Comparison of ENCODE assay signal across 1 cellular context in the genomic region with DNA sequence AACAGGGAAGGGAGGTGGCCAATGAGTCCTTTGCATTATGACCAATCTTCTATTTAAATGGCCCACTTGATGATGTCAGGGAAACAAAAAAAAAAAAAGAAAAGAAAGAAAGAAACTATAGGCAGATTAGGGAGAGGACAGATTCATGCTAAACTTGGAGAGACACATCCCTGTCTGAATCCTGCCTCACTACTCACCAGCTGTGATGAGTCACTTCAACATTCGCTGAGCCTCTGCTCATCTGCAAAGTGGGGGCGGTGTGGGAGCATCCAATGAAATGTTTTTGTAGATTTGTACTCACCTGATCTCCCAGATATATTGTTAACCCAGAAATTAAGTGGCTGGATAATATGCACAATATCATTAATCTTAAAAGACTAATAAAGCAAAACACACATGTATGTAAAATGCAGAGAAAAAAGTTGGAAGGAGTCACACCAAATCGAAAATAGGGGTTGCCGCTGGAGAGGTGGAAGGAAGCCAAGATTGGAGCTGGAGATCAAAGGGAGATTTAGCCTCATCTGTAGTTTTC.
TF ChIP-seq lines count a peak whose summit lies in the region.

No MANE protein-coding gene starts in this region.

TF ChIP-seq in K562, 482 proteins besides CTCF, POLR2A, EP300 and RAD21 (continues in another document):
- TF ChIP-seq SMARCC2 (IDR thresholded peaks at IDR 0.05; ENCODE audit: low read depth): peak; percentile 35; the same call in 1 of the 2 replicates
- TF ChIP-seq TAF9B (IDR thresholded peaks at IDR 0.05; ENCODE audit: partially characterized antibody): peak; percentile 58
- peak; percentile 94 for TF ChIP-seq JUND (IDR thresholded peaks at IDR 0.05; ENCODE audit: borderline replicate concordance, low read depth, low read length)
- peak; percentile 93; the same call in 2 of the 3 replicates for TF ChIP-seq JUND (tag; IDR thresholded peaks at IDR 0.05; ENCODE audit: borderline replicate concordance, low read depth, low read length)
- TF ChIP-seq HDAC1 (IDR thresholded peaks at IDR 0.05): 0 out of 4 replicates have a peak, but pooled peaks of 1 of the 2 experiments have one; percentile 37
- TF ChIP-seq, protein P1, sequence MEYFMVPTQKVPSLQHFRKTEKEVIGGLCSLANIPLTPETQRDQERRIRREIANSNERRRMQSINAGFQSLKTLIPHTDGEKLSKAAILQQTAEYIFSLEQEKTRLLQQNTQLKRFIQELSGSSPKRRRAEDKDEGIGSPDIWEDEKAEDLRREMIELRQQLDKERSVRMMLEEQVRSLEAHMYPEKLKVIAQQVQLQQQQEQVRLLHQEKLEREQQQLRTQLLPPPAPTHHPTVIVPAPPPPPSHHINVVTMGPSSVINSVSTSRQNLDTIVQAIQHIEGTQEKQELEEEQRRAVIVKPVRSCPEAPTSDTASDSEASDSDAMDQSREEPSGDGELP (CRISPR knock-in tag; IDR thresholded peaks at IDR 0.05; ENCODE audit: borderline replicate concordance): peak; percentile 74
- TF ChIP-seq CBX3 (IDR thresholded peaks at IDR 0.05; ENCODE audit: borderline replicate concordance in 1 of 2, low read length in 2 of 2): 0 out of 3 replicates have a peak, but pooled peaks of 1 of the 2 experiments have one; percentile 45
- peak; percentile 86 for TF ChIP-seq JUN (IDR thresholded peaks at IDR 0.05; ENCODE audit: borderline replicate concordance, low read depth, low read length)
- no peak for TF ChIP-seq JUN (CRISPR knock-in tag; IDR thresholded peaks at IDR 0.05; ENCODE audit: borderline replicate concordance)
- TF ChIP-seq, protein P2, sequence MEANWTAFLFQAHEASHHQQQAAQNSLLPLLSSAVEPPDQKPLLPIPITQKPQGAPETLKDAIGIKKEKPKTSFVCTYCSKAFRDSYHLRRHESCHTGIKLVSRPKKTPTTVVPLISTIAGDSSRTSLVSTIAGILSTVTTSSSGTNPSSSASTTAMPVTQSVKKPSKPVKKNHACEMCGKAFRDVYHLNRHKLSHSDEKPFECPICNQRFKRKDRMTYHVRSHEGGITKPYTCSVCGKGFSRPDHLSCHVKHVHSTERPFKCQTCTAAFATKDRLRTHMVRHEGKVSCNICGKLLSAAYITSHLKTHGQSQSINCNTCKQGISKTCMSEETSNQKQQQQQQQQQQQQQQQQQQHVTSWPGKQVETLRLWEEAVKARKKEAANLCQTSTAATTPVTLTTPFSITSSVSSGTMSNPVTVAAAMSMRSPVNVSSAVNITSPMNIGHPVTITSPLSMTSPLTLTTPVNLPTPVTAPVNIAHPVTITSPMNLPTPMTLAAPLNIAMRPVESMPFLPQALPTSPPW (CRISPR knock-in tag; IDR thresholded peaks at IDR 0.05): peak; percentile 52
- TF ChIP-seq, protein P3, sequence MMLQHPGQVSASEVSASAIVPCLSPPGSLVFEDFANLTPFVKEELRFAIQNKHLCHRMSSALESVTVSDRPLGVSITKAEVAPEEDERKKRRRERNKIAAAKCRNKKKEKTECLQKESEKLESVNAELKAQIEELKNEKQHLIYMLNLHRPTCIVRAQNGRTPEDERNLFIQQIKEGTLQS (IDR thresholded peaks at IDR 0.05): peak; percentile 92
- TF ChIP-seq, protein P3 (CRISPR knock-in tag; conservative IDR thresholded peaks at IDR 0.05): no peak
- TF ChIP-seq CTBP1 (IDR thresholded peaks at IDR 0.05; ENCODE audit: borderline replicate concordance): 0 out of 2 replicates have a peak, but pooled peaks have one; percentile 50
- TF ChIP-seq C11orf30 (IDR thresholded peaks at IDR 0.05; ENCODE audit: low read depth): 0 out of 2 replicates have a peak, but pooled peaks have one; percentile 10
- TF ChIP-seq DACH1 (IDR thresholded peaks at IDR 0.05; ENCODE audit: partially characterized antibody): peak; percentile 80
- TF ChIP-seq ZNF316 (IDR thresholded peaks at IDR 0.05): no peak
- TF ChIP-seq ATF1 (CRISPR knock-in tag; IDR thresholded peaks at IDR 0.05): no peak
- 0 out of 2 replicates have a peak, but pooled peaks have one; percentile 32 for TF ChIP-seq ATF1 (tag; IDR thresholded peaks at IDR 0.05)
- TF ChIP-seq DPF2 (IDR thresholded peaks at IDR 0.05): peak; percentile 77
- TF ChIP-seq, protein P4, sequence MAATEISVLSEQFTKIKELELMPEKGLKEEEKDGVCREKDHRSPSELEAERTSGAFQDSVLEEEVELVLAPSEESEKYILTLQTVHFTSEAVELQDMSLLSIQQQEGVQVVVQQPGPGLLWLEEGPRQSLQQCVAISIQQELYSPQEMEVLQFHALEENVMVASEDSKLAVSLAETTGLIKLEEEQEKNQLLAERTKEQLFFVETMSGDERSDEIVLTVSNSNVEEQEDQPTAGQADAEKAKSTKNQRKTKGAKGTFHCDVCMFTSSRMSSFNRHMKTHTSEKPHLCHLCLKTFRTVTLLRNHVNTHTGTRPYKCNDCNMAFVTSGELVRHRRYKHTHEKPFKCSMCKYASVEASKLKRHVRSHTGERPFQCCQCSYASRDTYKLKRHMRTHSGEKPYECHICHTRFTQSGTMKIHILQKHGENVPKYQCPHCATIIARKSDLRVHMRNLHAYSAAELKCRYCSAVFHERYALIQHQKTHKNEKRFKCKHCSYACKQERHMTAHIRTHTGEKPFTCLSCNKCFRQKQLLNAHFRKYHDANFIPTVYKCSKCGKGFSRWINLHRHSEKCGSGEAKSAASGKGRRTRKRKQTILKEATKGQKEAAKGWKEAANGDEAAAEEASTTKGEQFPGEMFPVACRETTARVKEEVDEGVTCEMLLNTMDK (IDR thresholded peaks at IDR 0.05; ENCODE audit: borderline replicate concordance, insufficient read depth, low read depth, low read length, poor library complexity, severe bottlenecking): no peak
- TF ChIP-seq MECOM (CRISPR knock-in tag; IDR thresholded peaks at IDR 0.05): 0 out of 2 replicates have a peak, but pooled peaks have one; percentile 53
- TF ChIP-seq KDM1A (IDR thresholded peaks at IDR 0.05): peak in 1 of 2 experiments; percentile 39; a peak in 1 of 4 replicates
- peak; percentile 60 for TF ChIP-seq ARID1B (IDR thresholded peaks at IDR 0.05)
- TF ChIP-seq, protein P5, sequence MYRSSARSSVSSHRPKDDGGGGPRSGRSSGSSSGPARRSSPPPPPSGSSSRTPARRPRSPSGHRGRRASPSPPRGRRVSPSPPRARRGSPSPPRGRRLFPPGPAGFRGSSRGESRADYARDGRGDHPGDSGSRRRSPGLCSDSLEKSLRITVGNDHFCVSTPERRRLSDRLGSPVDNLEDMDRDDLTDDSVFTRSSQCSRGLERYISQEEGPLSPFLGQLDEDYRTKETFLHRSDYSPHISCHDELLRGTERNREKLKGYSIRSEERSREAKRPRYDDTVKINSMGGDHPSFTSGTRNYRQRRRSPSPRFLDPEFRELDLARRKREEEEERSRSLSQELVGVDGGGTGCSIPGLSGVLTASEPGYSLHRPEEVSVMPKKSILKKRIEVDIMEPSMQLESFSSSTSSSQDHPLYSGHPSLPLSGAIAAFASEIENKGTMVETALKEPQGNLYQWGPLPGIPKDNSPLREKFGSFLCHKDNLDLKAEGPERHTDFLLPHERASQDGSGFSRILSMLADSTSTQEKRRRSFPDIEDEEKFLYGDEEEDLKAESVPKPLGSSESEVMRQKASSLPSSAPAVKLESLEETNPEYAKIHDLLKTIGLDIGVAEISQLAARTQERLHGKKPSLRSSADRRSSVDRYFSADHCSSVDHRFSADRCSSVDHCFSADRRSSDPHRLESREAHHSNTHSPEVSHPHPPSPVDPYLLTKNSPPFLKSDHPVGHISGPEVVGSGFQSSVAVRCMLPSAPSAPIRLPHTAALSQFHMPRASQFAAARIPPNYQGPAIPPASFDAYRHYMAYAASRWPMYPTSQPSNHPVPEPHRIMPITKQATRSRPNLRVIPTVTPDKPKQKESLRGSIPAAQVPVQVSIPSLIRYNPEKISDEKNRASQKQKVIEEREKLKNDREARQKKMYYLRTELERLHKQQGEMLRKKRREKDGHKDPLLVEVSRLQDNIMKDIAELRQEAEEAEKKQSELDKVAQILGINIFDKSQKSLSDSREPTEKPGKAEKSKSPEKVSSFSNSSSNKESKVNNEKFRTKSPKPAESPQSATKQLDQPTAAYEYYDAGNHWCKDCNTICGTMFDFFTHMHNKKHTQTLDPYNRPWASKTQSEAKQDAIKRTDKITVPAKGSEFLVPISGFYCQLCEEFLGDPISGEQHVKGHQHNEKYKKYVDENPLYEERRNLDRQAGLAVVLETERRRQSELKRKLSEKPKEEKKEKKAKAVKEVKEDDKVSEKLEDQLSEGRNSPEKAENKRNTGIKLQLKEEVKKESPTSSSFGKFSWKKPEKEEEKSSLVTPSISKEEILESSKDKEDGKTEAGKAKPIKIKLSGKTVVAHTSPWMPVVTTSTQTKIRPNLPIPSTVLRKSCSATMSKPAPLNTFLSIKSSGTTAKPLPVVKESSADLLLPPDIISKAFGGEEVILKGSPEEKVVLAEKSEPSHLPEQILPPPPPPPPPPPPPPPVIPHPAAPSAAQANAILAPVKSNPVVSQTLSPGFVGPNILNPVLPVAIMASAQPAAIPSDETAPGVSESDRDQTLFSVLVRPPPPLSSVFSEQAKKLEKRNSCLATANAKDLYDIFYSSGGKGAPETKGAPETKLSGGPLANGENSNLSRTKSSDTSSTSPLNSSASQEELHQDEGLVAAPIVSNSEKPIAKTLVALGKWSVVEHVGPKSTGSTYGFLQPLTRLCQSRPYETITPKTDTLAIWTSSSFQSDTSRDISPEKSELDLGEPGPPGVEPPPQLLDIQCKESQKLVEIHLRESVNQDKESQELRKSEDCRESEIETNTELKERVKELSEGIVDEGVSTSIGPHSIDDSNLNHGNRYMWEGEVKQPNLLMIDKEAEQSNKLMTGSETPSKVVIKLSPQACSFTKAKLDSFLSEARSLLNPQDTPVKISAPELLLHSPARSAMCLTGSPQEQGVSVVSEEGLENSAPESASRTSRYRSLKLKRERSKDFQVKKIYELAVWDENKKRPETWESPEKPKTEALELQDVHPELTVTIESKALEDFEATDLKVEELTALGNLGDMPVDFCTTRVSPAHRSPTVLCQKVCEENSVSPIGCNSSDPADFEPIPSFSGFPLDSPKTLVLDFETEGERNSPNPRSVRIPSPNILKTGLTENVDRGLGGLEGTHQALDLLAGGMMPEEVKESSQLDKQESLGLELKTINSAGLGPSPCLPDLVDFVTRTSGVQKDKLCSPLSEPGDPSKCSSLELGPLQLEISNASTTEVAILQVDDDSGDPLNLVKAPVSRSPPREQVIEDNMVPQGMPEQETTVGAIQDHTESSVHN (IDR thresholded peaks at IDR 0.05; ENCODE audit: borderline replicate concordance in 1 of 2, low read depth in 1 of 2): peak in 1 of 2 experiments; percentile 65; a peak in 1 of 4 replicates
- TF ChIP-seq SMARCA4 (IDR thresholded peaks at IDR 0.05): peak; percentile 70
- TF ChIP-seq CBFA2T3 (IDR thresholded peaks at IDR 0.05): peak; percentile 66
- TF ChIP-seq FOS (IDR thresholded peaks at IDR 0.05; ENCODE audit: extremely low read depth, insufficient read length): peak; percentile 17
- TF ChIP-seq, protein P6, sequence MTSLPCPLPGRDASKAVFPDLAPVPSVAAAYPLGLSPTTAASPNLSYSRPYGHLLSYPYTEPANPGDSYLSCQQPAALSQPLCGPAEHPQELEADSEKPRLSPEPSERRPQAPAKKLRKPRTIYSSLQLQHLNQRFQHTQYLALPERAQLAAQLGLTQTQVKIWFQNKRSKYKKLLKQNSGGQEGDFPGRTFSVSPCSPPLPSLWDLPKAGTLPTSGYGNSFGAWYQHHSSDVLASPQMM (CRISPR knock-in tag; IDR thresholded peaks at IDR 0.05): no peak
- peak; percentile 93 for TF ChIP-seq EGR1 (conservative IDR thresholded peaks at IDR 0.05)
- peak; percentile 73 for TF ChIP-seq NFIC (IDR thresholded peaks at IDR 0.05)
- TF ChIP-seq ZEB2 (IDR thresholded peaks at IDR 0.05): peak; percentile 27; the same call in 1 of the 2 replicates
- no peak for TF ChIP-seq CBX5 (IDR thresholded peaks at IDR 0.05; ENCODE audit: borderline replicate concordance, low read depth)
- TF ChIP-seq FOSL1 (tag; conservative IDR thresholded peaks at IDR 0.05): peak; percentile 90
- no peak for TF ChIP-seq ARNT (IDR thresholded peaks at IDR 0.05)
- TF ChIP-seq, protein P7, sequence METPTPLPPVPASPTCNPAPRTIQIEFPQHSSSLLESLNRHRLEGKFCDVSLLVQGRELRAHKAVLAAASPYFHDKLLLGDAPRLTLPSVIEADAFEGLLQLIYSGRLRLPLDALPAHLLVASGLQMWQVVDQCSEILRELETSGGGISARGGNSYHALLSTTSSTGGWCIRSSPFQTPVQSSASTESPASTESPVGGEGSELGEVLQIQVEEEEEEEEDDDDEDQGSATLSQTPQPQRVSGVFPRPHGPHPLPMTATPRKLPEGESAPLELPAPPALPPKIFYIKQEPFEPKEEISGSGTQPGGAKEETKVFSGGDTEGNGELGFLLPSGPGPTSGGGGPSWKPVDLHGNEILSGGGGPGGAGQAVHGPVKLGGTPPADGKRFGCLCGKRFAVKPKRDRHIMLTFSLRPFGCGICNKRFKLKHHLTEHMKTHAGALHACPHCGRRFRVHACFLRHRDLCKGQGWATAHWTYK (CRISPR knock-in tag; IDR thresholded peaks at IDR 0.05): no peak
- TF ChIP-seq, protein P8, sequence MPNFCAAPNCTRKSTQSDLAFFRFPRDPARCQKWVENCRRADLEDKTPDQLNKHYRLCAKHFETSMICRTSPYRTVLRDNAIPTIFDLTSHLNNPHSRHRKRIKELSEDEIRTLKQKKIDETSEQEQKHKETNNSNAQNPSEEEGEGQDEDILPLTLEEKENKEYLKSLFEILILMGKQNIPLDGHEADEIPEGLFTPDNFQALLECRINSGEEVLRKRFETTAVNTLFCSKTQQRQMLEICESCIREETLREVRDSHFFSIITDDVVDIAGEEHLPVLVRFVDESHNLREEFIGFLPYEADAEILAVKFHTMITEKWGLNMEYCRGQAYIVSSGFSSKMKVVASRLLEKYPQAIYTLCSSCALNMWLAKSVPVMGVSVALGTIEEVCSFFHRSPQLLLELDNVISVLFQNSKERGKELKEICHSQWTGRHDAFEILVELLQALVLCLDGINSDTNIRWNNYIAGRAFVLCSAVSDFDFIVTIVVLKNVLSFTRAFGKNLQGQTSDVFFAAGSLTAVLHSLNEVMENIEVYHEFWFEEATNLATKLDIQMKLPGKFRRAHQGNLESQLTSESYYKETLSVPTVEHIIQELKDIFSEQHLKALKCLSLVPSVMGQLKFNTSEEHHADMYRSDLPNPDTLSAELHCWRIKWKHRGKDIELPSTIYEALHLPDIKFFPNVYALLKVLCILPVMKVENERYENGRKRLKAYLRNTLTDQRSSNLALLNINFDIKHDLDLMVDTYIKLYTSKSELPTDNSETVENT (CRISPR knock-in tag; IDR thresholded peaks at IDR 0.05): no peak
- TF ChIP-seq LEF1 (IDR thresholded peaks at IDR 0.05): 0 out of 2 replicates have a peak, but pooled peaks have one; percentile 30
- TF ChIP-seq RCOR1 (IDR thresholded peaks at IDR 0.05; ENCODE audit: borderline replicate concordance in 1 of 2, low read depth in 2 of 2, low read length in 2 of 2): peak in 1 of 2 experiments; percentile 45; a peak in 1 of 4 replicates
- no peak for TF ChIP-seq ZNF444 (CRISPR knock-in tag; IDR thresholded peaks at IDR 0.05)
- TF ChIP-seq NFYB (IDR thresholded peaks at IDR 0.05; ENCODE audit: extremely low read depth, insufficient read length): peak; percentile 43
- 0 out of 2 replicates have a peak, but pooled peaks have one; percentile 9 for TF ChIP-seq CREM (IDR thresholded peaks at IDR 0.05; ENCODE audit: low read depth)
- peak; percentile 47 for TF ChIP-seq MEIS2 (IDR thresholded peaks at IDR 0.05; ENCODE audit: partially characterized antibody)
- peak; percentile 74 for TF ChIP-seq SMARCE1 (IDR thresholded peaks at IDR 0.05)
- 0 out of 2 replicates have a peak, but pooled peaks have one; percentile 10 for TF ChIP-seq SOX6 (IDR thresholded peaks at IDR 0.05)
